In the genomic region with DNA sequence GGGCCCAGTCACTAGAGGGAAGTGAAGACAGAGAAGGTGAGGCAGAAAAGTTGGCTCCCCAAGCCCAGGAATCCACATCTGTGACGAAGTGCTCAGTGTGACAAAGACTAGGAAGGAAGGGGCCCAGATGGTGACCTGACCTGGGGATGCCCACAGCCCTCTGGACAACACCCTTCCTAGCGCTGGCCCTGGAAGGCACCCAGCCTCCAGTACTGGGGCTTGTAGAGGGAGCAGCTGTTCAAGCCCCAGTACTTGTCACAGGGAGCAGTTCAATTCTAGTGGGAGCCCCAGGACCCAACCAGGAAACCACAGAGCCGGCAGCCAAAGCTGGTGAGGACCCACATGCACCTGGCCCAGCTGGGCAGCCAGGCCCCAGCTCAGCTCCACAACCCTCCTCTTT, we compare ENCODE assay signal across 1 cellular context.
TF ChIP-seq lines count a peak whose summit lies in the region.

No MANE protein-coding gene starts in this region.

TF ChIP-seq in H1, 55 proteins besides CTCF, POLR2A, EP300 and RAD21:
- TF ChIP-seq RBBP5 (IDR thresholded peaks at IDR 0.05; ENCODE audit: borderline replicate concordance, low read depth, low read length) (no peak), POU5F1 (IDR thresholded peaks at IDR 0.05; ENCODE audit: low read depth, low read length) (no peak), JUN (IDR thresholded peaks at IDR 0.05; ENCODE audit: low read depth, low read length) (no peak), GTF2F1 (IDR thresholded peaks at IDR 0.05; ENCODE audit: borderline replicate concordance, low read depth, low read length) (no peak), HDAC6 (IDR thresholded peaks at IDR 0.05; ENCODE audit: low read depth, low read length) (no peak), KDM1A (IDR thresholded peaks at IDR 0.05; ENCODE audit: borderline replicate concordance, low read length) (no peak), KDM5A (IDR thresholded peaks at IDR 0.05; ENCODE audit: low read length) (no peak), SP1 (IDR thresholded peaks at IDR 0.05; ENCODE audit: low read depth, low read length) (no peak), SIRT6 (IDR thresholded peaks at IDR 0.05; ENCODE audit: low read length) (no peak), SP4 (IDR thresholded peaks at IDR 0.05; ENCODE audit: low read length) (no peak), BACH1 (IDR thresholded peaks at IDR 0.05; ENCODE audit: low read length) (no peak), PHF8 (conservative IDR thresholded peaks at IDR 0.05; ENCODE audit: low read depth, low read length) (no peak)
- TF ChIP-seq, protein P1, sequence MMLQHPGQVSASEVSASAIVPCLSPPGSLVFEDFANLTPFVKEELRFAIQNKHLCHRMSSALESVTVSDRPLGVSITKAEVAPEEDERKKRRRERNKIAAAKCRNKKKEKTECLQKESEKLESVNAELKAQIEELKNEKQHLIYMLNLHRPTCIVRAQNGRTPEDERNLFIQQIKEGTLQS (IDR thresholded peaks at IDR 0.05; ENCODE audit: insufficient read depth, low read depth, low read length) = no peak
- TF ChIP-seq, protein P2, sequence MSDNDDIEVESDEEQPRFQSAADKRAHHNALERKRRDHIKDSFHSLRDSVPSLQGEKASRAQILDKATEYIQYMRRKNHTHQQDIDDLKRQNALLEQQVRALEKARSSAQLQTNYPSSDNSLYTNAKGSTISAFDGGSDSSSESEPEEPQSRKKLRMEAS (IDR thresholded peaks at IDR 0.05) = no peak
